8 cellular contexts compared by ENCODE assay signal in genomic region chrX:12970691-12971202, GRCh38. TPM values are rescaled to one million over a fixed set of nuclear protein-coding genes. Genes with fewer than 3 reads are reported as not detected.
DNase-seq lines count a peak whose midpoint lies in the region; ATAC-seq and TF ChIP-seq lines count a peak whose summit lies in the region.

No MANE protein-coding gene starts in this region.

- CTCF ChIA-PET in Calu3 (lab: Charles Lee), result interaction anchor here (0.7 to 1.5 kb wide), 6 partner anchors 23 to 675 kb away, joined by 3 to 19 read pairs (median 5); no protein-coding TSS in a partner anchor
- CTCF ChIA-PET in activated CD4-positive, alpha-beta T cell treated with anti-CD3 and anti-CD28 coated beads for 36 hours (lab: Charles Lee), result interaction anchor here (0.6 to 5.5 kb wide), 9 partner anchors 9 to 517 kb away, joined by 3 to 29 read pairs (median 4); no protein-coding TSS in a partner anchor

- H3K4me1 ChIP-seq in Karpas-422 (ENCODE audit: low read length) (peaks cover 16% of the 10 kb centered on the region), esophagus squamous epithelium (peaks cover 0 to 19% (median 2%) of the 10 kb centered on the region in 3 donors)

- ATAC-seq in activated CD4-positive, alpha-beta T cell treated with anti-CD3 and anti-CD28 coated beads for 36 hours, result peak; percentile 39
- peak; percentile 57 to 69 (median 59) for ATAC-seq in natural killer cell

- H3K9ac ChIP-seq in Karpas-422 (ENCODE audit: low read length), result no peak overlapping the region

- H3K9me3 Mint-ChIP-seq in Calu3 (ENCODE audit: low read depth, unreplicated experiment), result no peaks in the 10 kb centered on the region
- H3K9me3 Mint-ChIP-seq in activated CD4-positive, alpha-beta T cell treated with anti-CD3 and anti-CD28 coated beads for 36 hours (ENCODE audit: low read depth), result no peaks in the 10 kb centered on the region
- no peaks in the 10 kb centered on the region for H3K9me3 Mint-ChIP-seq in natural killer cell

- H3K9me3 ChIP-seq in Karpas-422 (ENCODE audit: low read length) (no peaks in the 10 kb centered on the region), esophagus squamous epithelium (no peaks in the 10 kb centered on the region)

- BruUV-seq in Calu3 (replicated peaks; lab: Mats Ljungman, UMichigan), result no TSS peak

- POLR2A ChIA-PET in activated CD4-positive, alpha-beta T cell treated with anti-CD3 and anti-CD28 coated beads for 36 hours (lab: Charles Lee), result interaction anchor here (0.7 to 2.3 kb wide), 4 partner anchors 13 to 719 kb away, joined by 4 to 11 read pairs (median 4); no protein-coding TSS in a partner anchor

- peak overlapping the region; percentile 46; the same call in 1 of the 2 replicates for H2AFZ ChIP-seq in Karpas-422 (ENCODE audit: low read length)

- H3K27ac Mint-ChIP-seq in Calu3 (ENCODE audit: unreplicated experiment), result peak overlapping the region; percentile 100
- H3K27ac Mint-ChIP-seq in activated CD4-positive, alpha-beta T cell treated with anti-CD3 and anti-CD28 coated beads for 36 hours, result peak overlapping the region; percentile 98
- H3K27ac Mint-ChIP-seq in natural killer cell, result peak overlapping the region; percentile 94 to 97

- H3K4me3 Mint-ChIP-seq in Calu3 (ENCODE audit: low read depth, unreplicated experiment) (peak overlapping the region; percentile 66), natural killer cell (peak overlapping the region; percentile 79)
- peak overlapping the region; percentile 90 for H3K4me3 Mint-ChIP-seq in activated CD4-positive, alpha-beta T cell treated with anti-CD3 and anti-CD28 coated beads for 36 hours

- H4K20me1 ChIP-seq in Karpas-422 (ENCODE audit: insufficient read depth, low read depth, low read length), result peaks cover 8% of the 10 kb centered on the region

- H3K4me2 ChIP-seq in Karpas-422 (ENCODE audit: low read depth, low read length, poor library complexity, severe bottlenecking), result no peak overlapping the region

- intact Hi-C loops in Calu3 (cut with micrococcal nuclease; ENCODE audit: unreplicated experiment), result loop anchor here (1.0 to 10.0 kb wide), 4 partner anchors 24 to 518 kb away; no protein-coding TSS in a partner anchor
- intact Hi-C loops in activated CD4-positive, alpha-beta T cell treated with anti-CD3 and anti-CD28 coated beads for 36 hours (cut with DNase I, micrococcal nuclease), result loop anchor here (1.0 to 10.0 kb wide), 4 partner anchors 13 to 404 kb away; no protein-coding TSS in a partner anchor
- intact Hi-C loops in esophagus squamous epithelium (cut with DNase I), result no loop called here
- intact Hi-C loops in natural killer cell (cut with micrococcal nuclease), result no loop called here

- WGBS in esophagus squamous epithelium, 2 donors, result 38 to 50% methylated on average over 3 to 9 of the region's 11 CpGs

- no peak overlapping the region for H3K4me3 ChIP-seq in Karpas-422 (ENCODE audit: low read length)
- peak overlapping the region in 1 of 4 donors; percentile 6 for H3K4me3 ChIP-seq in esophagus squamous epithelium

- no peak overlapping the region for H3K27ac ChIP-seq in Karpas-422 (ENCODE audit: low read length)
- peak overlapping the region; percentile 58 to 94 (median 85) for H3K27ac ChIP-seq in esophagus squamous epithelium

- peak in 1 of 4 donors; percentile 20 for TF ChIP-seq POLR2A in esophagus squamous epithelium (IDR thresholded peaks at IDR 0.05)

- H3K27me3 ChIP-seq in Karpas-422 (ENCODE audit: low read length) (no peaks in the 10 kb centered on the region), esophagus squamous epithelium (peaks cover 0 to 6% (median 0%) of the 10 kb centered on the region in 4 donors)

- peak; percentile 35 for TF ChIP-seq CTCF in Calu3 (IDR thresholded peaks at IDR 0.05; ENCODE audit: unreplicated experiment)
- TF ChIP-seq CTCF in esophagus squamous epithelium (IDR thresholded peaks at IDR 0.05), result peak in 4 of 6 experiments; percentile 18 to 35 (median 20)
- no peak for TF ChIP-seq CTCF in natural killer cell (IDR thresholded peaks at IDR 0.05)

- H3K36me3 Mint-ChIP-seq in Calu3 (ENCODE audit: insufficient read depth, unreplicated experiment), result peaks cover 52% of the 10 kb centered on the region
- H3K36me3 Mint-ChIP-seq in activated CD4-positive, alpha-beta T cell treated with anti-CD3 and anti-CD28 coated beads for 36 hours (ENCODE audit: low read depth), result peaks cover 26% of the 10 kb centered on the region
- H3K36me3 Mint-ChIP-seq in natural killer cell, result peaks cover under 1% of the 10 kb centered on the region

- H3K4me1 Mint-ChIP-seq in Calu3 (ENCODE audit: low read depth, unreplicated experiment) (peaks cover 40% of the 10 kb centered on the region), natural killer cell (peaks cover 42 to 60% of the 10 kb centered on the region in 2 donors)
- peaks cover 43% of the 10 kb centered on the region for H3K4me1 Mint-ChIP-seq in activated CD4-positive, alpha-beta T cell treated with anti-CD3 and anti-CD28 coated beads for 36 hours

- DNase-seq in Calu3, result peak; percentile 55
- no peak for DNase-seq in Karpas-422
- DNase-seq in activated CD4-positive, alpha-beta T cell treated with anti-CD3 and anti-CD28 coated beads for 36 hours, result peak; percentile 67
- no peak for DNase-seq in esophagus squamous epithelium (lab: John Stamatoyannopoulos, UW)
- peak; percentile 33 for DNase-seq in natural killer cell
- DNase-seq in NCI-H2196 (lab: John Stamatoyannopoulos, UW; ENCODE audit: unreplicated experiment), result no peak
- DNase-seq in D341Med (ENCODE audit: low spot score), result no peak
- no peak for DNase-seq in COLO668 (lab: John Stamatoyannopoulos, UW; ENCODE audit: unreplicated experiment)

- H3K9me2 ChIP-seq in Karpas-422 (replicated peaks; ENCODE audit: insufficient read depth, low read length), result no peaks in the 10 kb centered on the region

- H3K27me3 Mint-ChIP-seq in Calu3 (ENCODE audit: unreplicated experiment) (no peaks in the 10 kb centered on the region), natural killer cell (ENCODE audit: low read depth in 2 of 2) (peaks cover 0 to 6% of the 10 kb centered on the region in 2 donors)
- H3K27me3 Mint-ChIP-seq in activated CD4-positive, alpha-beta T cell treated with anti-CD3 and anti-CD28 coated beads for 36 hours, result no peaks in the 10 kb centered on the region

- H3K79me2 ChIP-seq in Karpas-422 (ENCODE audit: low read length), result peaks cover 5% of the 10 kb centered on the region

- H3K36me3 ChIP-seq in Karpas-422 (ENCODE audit: insufficient read depth, low read length) (peaks cover 7% of the 10 kb centered on the region; the same call in 1 of the 2 replicates), esophagus squamous epithelium (no peaks in the 10 kb centered on the region)

RNA-seq across cellular contexts. Expression of gene TMSB4X, which starts 4.2 kb away (rescaled TPM):
- 5,274 and 5,368 TPM in 2 replicates for total RNA-seq in Calu3 (2022)
- 2,363 and 3,856 TPM in 2 replicates for total RNA-seq in Karpas-422 (2014; rRNA removed; shearing (Covaris generic); ENCODE audit: low replicate concordance)
- 1,000 to 10,000 TPM; 3,666 to 4,468 TPM for total RNA-seq in activated CD4-positive, alpha-beta T cell treated with anti-CD3 and anti-CD28 coated beads for 36 hours
- 1,000 to 10,000 TPM in 2 of 4 donors, 100 to 1,000 TPM in 2; 435 to 1,751 (median 1,260) TPM for total RNA-seq in esophagus squamous epithelium
- 1,000 to 10,000 TPM; 5,049 to 6,005 (median 5,892) TPM for total RNA-seq in natural killer cell

Comparison
In these comparisons a context has a peak if more than half of its experiments do, and no peak if none do; other contexts are left out.
1. DNase-seq: peak in Calu3 (single experiment), activated CD4-positive, alpha-beta T cell treated with anti-CD3 and anti-CD28 coated beads for 36 hours (single experiment) and natural killer cell (single experiment); none in Karpas-422 (single experiment), esophagus squamous epithelium (single experiment), NCI-H2196 (single experiment), D341Med (single experiment) and COLO668 (single experiment).
2. intact Hi-C loops: an anchor here in Calu3 (1.0 to 10.0 kb wide) and activated CD4-positive, alpha-beta T cell treated with anti-CD3 and anti-CD28 coated beads for 36 hours (1.0 to 10.0 kb wide); none called in esophagus squamous epithelium and natural killer cell.
3. Peak in every context shown above with its lines, with median percentiles within 50 percentile points of each other: H3K27ac Mint-ChIP-seq and H3K4me3 Mint-ChIP-seq.